ENCODE assay signal across 11 cellular contexts in the genomic region with DNA sequence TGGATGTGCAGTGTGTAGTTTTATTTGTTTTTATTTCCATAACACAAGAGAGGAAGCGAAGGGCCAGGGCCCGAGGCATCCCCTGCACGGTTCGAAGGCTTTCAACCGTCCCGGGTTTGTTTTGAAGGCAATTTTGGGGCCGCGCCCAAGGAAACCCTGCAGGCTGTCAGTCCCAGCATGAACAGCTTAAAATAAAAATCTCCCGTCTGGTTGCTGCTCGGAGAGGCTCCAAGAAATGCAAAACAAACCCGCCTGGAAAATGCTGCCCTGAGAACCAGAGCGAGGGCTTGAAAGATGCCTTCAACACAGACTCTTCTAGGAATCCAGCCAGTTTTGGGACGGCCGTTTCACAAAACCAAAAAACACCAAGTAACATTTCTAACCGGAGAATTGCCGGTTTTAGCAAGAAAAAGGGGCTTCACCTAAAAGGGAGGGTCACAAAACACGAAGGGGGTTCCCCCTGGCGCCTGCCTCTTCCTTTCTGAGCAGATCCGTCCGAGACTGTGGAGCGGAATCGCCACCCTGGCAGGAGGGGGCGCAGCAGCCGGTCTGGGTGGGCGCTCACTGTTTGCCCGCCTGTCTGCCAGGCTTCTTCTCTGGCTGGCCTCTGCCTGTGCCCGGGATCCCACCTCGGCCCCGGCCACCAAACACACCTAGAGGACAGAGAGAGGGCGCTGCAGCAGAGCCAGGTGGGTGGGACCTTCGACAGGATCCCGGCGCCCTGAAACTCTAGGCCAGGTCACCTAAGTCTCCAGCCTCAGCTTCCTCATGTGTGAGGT. TPM values are rescaled to one million over a fixed set of nuclear protein-coding genes. Genes with fewer than 3 reads are reported as not detected.
DNase-seq lines count a peak whose midpoint lies in the region; ATAC-seq and TF ChIP-seq lines count a peak whose summit lies in the region.
"Had no signal": no experiment of that assay in that cellular context is flagged by ENCODE, and none has a peak within 500 bp of the region (broad histone marks: within the 10 kb centered on the region; RNA-seq: fewer than 3 reads in every experiment).

No MANE protein-coding gene starts in this region.

- H3K27me3 Mint-ChIP-seq in nephron progenitor cell (ENCODE audit: low read depth, poor library complexity), result no peaks in the 10 kb centered on the region
- H3K27me3 Mint-ChIP-seq in endothelial cell (ENCODE audit: unreplicated experiment), result peaks cover 12% of the 10 kb centered on the region

- TSS peak; percentile 97 for BruUV-seq in OCI-LY7 (replicated peaks; lab: Mats Ljungman, UMichigan)

- H3K27me3 ChIP-seq in BLaER1, result no peaks in the 10 kb centered on the region
- H3K27me3 ChIP-seq: MG63 had no signal

- no peaks in the 10 kb centered on the region; the same call in 1 of the 2 replicates for H4K20me1 ChIP-seq in BLaER1
- H4K20me1 ChIP-seq in OCI-LY7 (ENCODE audit: insufficient read depth, low read length), result no peaks in the 10 kb centered on the region

- peak overlapping the region; percentile 94 for H3K27ac Mint-ChIP-seq in nephron progenitor cell
- H3K27ac Mint-ChIP-seq in endothelial cell (ENCODE audit: unreplicated experiment), result no peak overlapping the region

- H3K36me3 Mint-ChIP-seq in nephron progenitor cell (ENCODE audit: low read depth), result peaks cover 14% of the 10 kb centered on the region
- H3K36me3 Mint-ChIP-seq in endothelial cell (ENCODE audit: low read depth, unreplicated experiment), result peaks cover 11% of the 10 kb centered on the region

- POLR2A ChIA-PET in OCI-LY7 (lab: Charles Lee), result interaction anchor here (0.6 to 1.0 kb wide), 3 partner anchors 14 to 210 kb away, joined by 3 to 5 read pairs (median 3); partner anchors contain the start of gene MAST3

- no peaks in the 10 kb centered on the region for H3K9me2 ChIP-seq in OCI-LY7 (ENCODE audit: insufficient read depth, low read length)

- TF ChIP-seq CTCF in OCI-LY7 (conservative IDR thresholded peaks at IDR 0.05; ENCODE audit: low read length) (peak; percentile 75), nephron progenitor cell (IDR thresholded peaks at IDR 0.05) (no peak), endothelial cell (IDR thresholded peaks at IDR 0.05; ENCODE audit: unreplicated experiment) (no peak)

- H3K36me3 ChIP-seq in BLaER1 (peaks cover 43% of the 10 kb centered on the region), OCI-LY7 (ENCODE audit: insufficient read depth, low read length) (peaks cover 61% of the 10 kb centered on the region)

- intact Hi-C loops in OCI-LY7 (cut with micrococcal nuclease; ENCODE audit: unreplicated experiment) (no loop called here), posterior vena cava (cut with DNase I) (no loop called here)

- H2AFZ ChIP-seq in OCI-LY7 (ENCODE audit: low read length), result no peak overlapping the region

- no peaks in the 10 kb centered on the region for H3K79me2 ChIP-seq in OCI-LY7 (ENCODE audit: insufficient read depth, low read depth, low read length)

- no peaks in the 10 kb centered on the region for H3K9me3 ChIP-seq in BLaER1
- H3K9me3 ChIP-seq in OCI-LY7 (ENCODE audit: low read length), result no peaks in the 10 kb centered on the region
- H3K9me3 ChIP-seq: MG63 had no signal

- H3K9me3 Mint-ChIP-seq in nephron progenitor cell (no peaks in the 10 kb centered on the region), endothelial cell (ENCODE audit: unreplicated experiment) (no peaks in the 10 kb centered on the region)

- peak overlapping the region; percentile 98 for H3K4me2 ChIP-seq in BLaER1
- peak overlapping the region; percentile 85 for H3K4me2 ChIP-seq in OCI-LY7 (ENCODE audit: low read length)

- ATAC-seq in GM21825 (IDR thresholded peaks at IDR 0.05; ENCODE audit: unreplicated experiment), result no peak

- H3K4me3 ChIP-seq in BLaER1, result peak overlapping the region; percentile 64
- H3K4me3 ChIP-seq in OCI-LY7 (ENCODE audit: low read depth, low read length, poor library complexity, severe bottlenecking), result peak overlapping the region; percentile 35
- H3K4me3 ChIP-seq: MG63 had no signal

- H3K4me3 Mint-ChIP-seq in nephron progenitor cell, result no peak overlapping the region
- no peak overlapping the region for H3K4me3 Mint-ChIP-seq in endothelial cell (ENCODE audit: unreplicated experiment)

- CTCF ChIA-PET in OCI-LY7 (lab: Charles Lee; ENCODE audit: unreplicated experiment), result interaction anchor here (0.5 to 0.7 kb wide), 2 partner anchors 14 to 15 kb away, joined by 3 to 6 read pairs; no protein-coding TSS in a partner anchor

- H3K9ac ChIP-seq in BLaER1, result peak overlapping the region; percentile 88

- peak; percentile 66 for DNase-seq in OCI-LY7 (ENCODE audit: low spot score)
- DNase-seq in cerebellar cortex (ENCODE audit: low spot score), result peak; percentile 91
- DNase-seq in nephron progenitor cell, result no peak
- DNase-seq in stimulated activated CD4-positive, alpha-beta T cell treated with anti-CD3 and anti-CD28 coated beads, Interleukin-2, amount 100 ng/mL, for 24 hours, result no peak
- no peak for DNase-seq in endothelial cell (ENCODE audit: low spot score)
- no peak for DNase-seq in posterior vena cava (ENCODE audit: low spot score)
- DNase-seq: COR-L47, erythroblast, MG63 had no signal

- H3K4me1 ChIP-seq in BLaER1 (peaks cover 80% of the 10 kb centered on the region), OCI-LY7 (ENCODE audit: insufficient read depth, low read length, poor library complexity, severe bottlenecking) (peaks cover 54% of the 10 kb centered on the region)

- H3K4me1 Mint-ChIP-seq in nephron progenitor cell (peaks cover 41% of the 10 kb centered on the region), endothelial cell (ENCODE audit: unreplicated experiment) (peaks cover 28% of the 10 kb centered on the region)

- peak overlapping the region; percentile 95 for H3K27ac ChIP-seq in BLaER1
- peak overlapping the region; percentile 94 for H3K27ac ChIP-seq in OCI-LY7 (ENCODE audit: low read depth, low read length, poor library complexity, severe bottlenecking)

RNA-seq across cellular contexts. Expression of gene LSM4, which starts 15.8 kb away (rescaled TPM):
- 451 and 482 TPM in 2 replicates for total RNA-seq in OCI-LY7 (2014; rRNA removed; shearing (Covaris generic))
- total RNA-seq in OCI-LY7 (2022) (232 and 252 TPM in 2 replicates), endothelial cell (ENCODE audit: unreplicated experiment) (166 TPM), posterior vena cava (10 to 100 TPM; 44.4 to 46.9 TPM)

RNA-seq across cellular contexts. Expression of gene JUND, which starts 25.7 kb away (rescaled TPM):
- total RNA-seq in OCI-LY7 (2014; rRNA removed; shearing (Covaris generic)), result 138 and 144 TPM in 2 replicates
- total RNA-seq in OCI-LY7 (2022) (79.0 and 92.6 TPM in 2 replicates), endothelial cell (ENCODE audit: unreplicated experiment) (129 TPM), posterior vena cava (100 to 1,000 TPM; 192 to 231 TPM)

RNA-seq across cellular contexts. Expression of gene IQCN, which starts 32.8 kb away (rescaled TPM):
- total RNA-seq in OCI-LY7 (2014; rRNA removed; shearing (Covaris generic)), result 0.38 and 3.7 TPM in 2 replicates
- total RNA-seq in OCI-LY7 (2022) (1.1 and 2.6 TPM in 2 replicates), endothelial cell (ENCODE audit: unreplicated experiment) (1.2 TPM), posterior vena cava (1 to 10 TPM; 2.6 to 4.9 TPM)

RNA-seq across cellular contexts. Expression of gene PGPEP1, which starts 33.3 kb away (rescaled TPM):
- total RNA-seq in OCI-LY7 (2014; rRNA removed; shearing (Covaris generic)), result 15.2 and 18.9 TPM in 2 replicates
- total RNA-seq in OCI-LY7 (2022) (44.1 and 54.5 TPM in 2 replicates), endothelial cell (ENCODE audit: unreplicated experiment) (32.1 TPM), posterior vena cava (10 to 100 TPM; 42.8 to 48.6 TPM)

Comparison
In these comparisons a context has a peak if more than half of its experiments do, and no peak if none do; other contexts are left out.
1. DNase-seq: peak in OCI-LY7 (single experiment) and cerebellar cortex (single experiment); none in nephron progenitor cell (single experiment), stimulated activated CD4-positive, alpha-beta T cell treated with anti-CD3 and anti-CD28 coated beads, Interleukin-2, amount 100 ng/mL, for 24 hours (0 of 2), endothelial cell (single experiment) and posterior vena cava (single experiment).